Comparison of ENCODE assay signal across 10 cellular contexts in the genomic region with DNA sequence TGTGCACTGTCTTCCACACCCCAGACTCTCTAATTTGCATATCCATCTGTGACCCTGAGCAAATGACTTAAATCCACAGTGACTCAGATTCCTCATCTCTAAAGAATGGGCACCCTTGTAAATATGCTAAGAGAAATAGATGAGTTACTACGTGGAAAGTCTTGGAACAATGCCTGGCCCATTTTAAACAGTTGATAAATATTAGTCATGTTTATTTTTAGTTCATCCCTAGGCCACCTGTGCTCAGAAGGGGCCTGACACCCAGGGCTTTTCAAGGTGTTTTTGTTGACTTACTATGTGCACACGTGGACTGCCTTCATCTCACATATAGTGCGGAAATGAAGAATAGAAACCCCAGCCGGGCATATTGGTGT. TPM values are rescaled to one million over a fixed set of nuclear protein-coding genes. Genes with fewer than 3 reads are reported as not detected.
A peak's percentile ranks its signal among the peaks of the same experiment; 100 is the strongest.
DNase-seq lines count a peak whose midpoint lies in the region; ATAC-seq and TF ChIP-seq lines count a peak whose summit lies in the region.
"Had no signal": no experiment of that assay in that cellular context is flagged by ENCODE, and none has a peak within 500 bp of the region (broad histone marks: within the 10 kb centered on the region; RNA-seq: fewer than 3 reads in every experiment).

No MANE protein-coding gene starts in this region.

- H3K4me1 Mint-ChIP-seq in chondrocyte (ENCODE audit: low read depth): peaks cover 20% of the 10 kb centered on the region

- no peaks in the 10 kb centered on the region for H3K27me3 Mint-ChIP-seq in chondrocyte (ENCODE audit: low read depth)

- peaks cover 9% of the 10 kb centered on the region for H3K9me3 Mint-ChIP-seq in chondrocyte (ENCODE audit: low read depth)

- DNase-seq in DMS53 treated with DMSO at 0.1 percent for 48 hours (lab: John Stamatoyannopoulos, UW; ENCODE audit: unreplicated experiment): peak; percentile 98
- DNase-seq in NCI-H2081 (lab: John Stamatoyannopoulos, UW): peak; percentile 10 to 64
- no peak for DNase-seq in chondrocyte (ENCODE audit: low spot score)
- DNase-seq in myocyte (ENCODE audit: low read depth): peak; percentile 82
- DNase-seq in activated CD4-positive, CD25-positive, alpha-beta regulatory T cell (lab: John Stamatoyannopoulos, UW): no peak
- DNase-seq in posterior cingulate gyrus: no peak
- DNase-seq: T-helper 1 cell had no signal

- H3K36me3 Mint-ChIP-seq in chondrocyte (ENCODE audit: low read depth): peaks cover 2% of the 10 kb centered on the region

- no peak for ATAC-seq in HG03442 (IDR thresholded peaks at IDR 0.05; ENCODE audit: unreplicated experiment)
- ATAC-seq in HG02763 (IDR thresholded peaks at IDR 0.05; ENCODE audit: unreplicated experiment): no peak

- no peak overlapping the region for H3K4me3 Mint-ChIP-seq in chondrocyte (ENCODE audit: unreplicated experiment)

- TF ChIP-seq CTCF in chondrocyte (IDR thresholded peaks at IDR 0.05): no peak

- intact Hi-C loops in posterior cingulate gyrus (cut with DNase I): no loop called here

- H3K27ac Mint-ChIP-seq in chondrocyte (ENCODE audit: unreplicated experiment): peak overlapping the region; percentile 80

RNA-seq across cellular contexts. Expression of a gene that starts 0.8 kb away (rescaled TPM):
- total RNA-seq in chondrocyte: 0.42 to 0.54 TPM in 2 of 3 replicates, not detected in the other
- 0.05 and 0.31 TPM in 2 replicates for total RNA-seq in myocyte
- polyA plus RNA-seq in myocyte (2012): 0.42 TPM
- total RNA-seq: temporal lobe had no signal

RNA-seq across cellular contexts. Expression of a gene that starts 18.5 kb away (rescaled TPM):
- total RNA-seq in chondrocyte (1.4 to 1.5 TPM (median 1.4 TPM) in 3 replicates), myocyte (0.73 and 0.83 TPM in 2 replicates)
- polyA plus RNA-seq in myocyte (2012): 1.4 TPM

RNA-seq across cellular contexts. Expression of a gene that starts 30.0 kb away (rescaled TPM):
- total RNA-seq in chondrocyte (0.80 TPM in 1 of 3 replicates, not detected in the others), myocyte (1.4 TPM in 1 of 2 replicates, not detected in the other)
- 0.19 TPM for polyA plus RNA-seq in myocyte (2012)

RNA-seq across cellular contexts. Expression of a gene that starts 43.7 kb away (rescaled TPM):
- total RNA-seq in chondrocyte: 0.90 to 2.2 TPM (median 1.3 TPM) in 3 replicates
- total RNA-seq in myocyte: 0.94 and 1.4 TPM in 2 replicates
- 2.0 TPM for polyA plus RNA-seq in myocyte (2012)

RNA-seq across cellular contexts. Expression of a gene that starts 48.7 kb away (rescaled TPM):
- total RNA-seq in chondrocyte (47.6 to 58.4 TPM (median 49.9 TPM) in 3 replicates), myocyte (64.6 and 68.0 TPM in 2 replicates)
- polyA plus RNA-seq in myocyte (2012): 67.2 TPM

Comparison
In these comparisons a context has a peak if more than half of its experiments do, and no peak if none do; other contexts are left out.
1. DNase-seq: peak in DMS53 treated with DMSO at 0.1 percent for 48 hours (single experiment), NCI-H2081 (2 of 2) and myocyte (single experiment); none in chondrocyte (single experiment), activated CD4-positive, CD25-positive, alpha-beta regulatory T cell (0 of 4) and posterior cingulate gyrus (0 of 10).